In genomic region chr16:58464916-58465731, GRCh38 we compare ENCODE assay signal across 1 cellular context.
A peak's percentile ranks its signal among the peaks of the same experiment; 100 is the strongest.
TF ChIP-seq lines count a peak whose summit lies in the region.

No MANE protein-coding gene starts in this region.

TF ChIP-seq in HepG2, 621 proteins besides CTCF, POLR2A, EP300 and RAD21:
- TF ChIP-seq SUZ12 (IDR thresholded peaks at IDR 0.05; ENCODE audit: low read depth, low read length) = no peak
- no peak for TF ChIP-seq BCL3 (CRISPR knock-in tag; IDR thresholded peaks at IDR 0.05)
- no peak for TF ChIP-seq PITX1 (CRISPR knock-in tag; IDR thresholded peaks at IDR 0.05)
- no peak for TF ChIP-seq BRD4 (CRISPR knock-in tag; IDR thresholded peaks at IDR 0.05)
- no peak for TF ChIP-seq ZNF777 (CRISPR knock-in tag; IDR thresholded peaks at IDR 0.05)
- no peak for TF ChIP-seq SIN3B (IDR thresholded peaks at IDR 0.05; ENCODE audit: low read length)
- TF ChIP-seq ZFYVE20 (CRISPR knock-in tag; IDR thresholded peaks at IDR 0.05; ENCODE audit: borderline replicate concordance, low read depth) = no peak
- no peak for TF ChIP-seq ZNF276 (CRISPR knock-in tag; IDR thresholded peaks at IDR 0.05; ENCODE audit: low read depth)
- TF ChIP-seq ZNF263 (CRISPR knock-in tag; IDR thresholded peaks at IDR 0.05) = 0 out of 2 replicates have a peak, but pooled peaks have one; percentile 17
- no peak for TF ChIP-seq ZBTB1 (CRISPR knock-in tag; IDR thresholded peaks at IDR 0.05; ENCODE audit: borderline replicate concordance)
- peak; percentile 8 for TF ChIP-seq XRCC5 (optimal IDR thresholded peaks at IDR 0.05; ENCODE audit: low read length)
- TF ChIP-seq ZEB1 (IDR thresholded peaks at IDR 0.05; ENCODE audit: insufficient replicate concordance, low read depth) = no peak
- TF ChIP-seq SATB2 (CRISPR knock-in tag; IDR thresholded peaks at IDR 0.05) = no peak
- TF ChIP-seq SRSF1 (optimal IDR thresholded peaks at IDR 0.05; ENCODE audit: low read depth, low read length) = no peak
- no peak for TF ChIP-seq ZNF879 (CRISPR knock-in tag; IDR thresholded peaks at IDR 0.05)
- TF ChIP-seq HNRNPUL1 (IDR thresholded peaks at IDR 0.05; ENCODE audit: low read depth, low read length) = no peak
- no peak for TF ChIP-seq ZNF749 (CRISPR knock-in tag; IDR thresholded peaks at IDR 0.05; ENCODE audit: borderline replicate concordance)
TF ChIP-seq in HepG2: peak in this region for 2.
